ENCODE assay signal across 13 cellular contexts in the genomic region with DNA sequence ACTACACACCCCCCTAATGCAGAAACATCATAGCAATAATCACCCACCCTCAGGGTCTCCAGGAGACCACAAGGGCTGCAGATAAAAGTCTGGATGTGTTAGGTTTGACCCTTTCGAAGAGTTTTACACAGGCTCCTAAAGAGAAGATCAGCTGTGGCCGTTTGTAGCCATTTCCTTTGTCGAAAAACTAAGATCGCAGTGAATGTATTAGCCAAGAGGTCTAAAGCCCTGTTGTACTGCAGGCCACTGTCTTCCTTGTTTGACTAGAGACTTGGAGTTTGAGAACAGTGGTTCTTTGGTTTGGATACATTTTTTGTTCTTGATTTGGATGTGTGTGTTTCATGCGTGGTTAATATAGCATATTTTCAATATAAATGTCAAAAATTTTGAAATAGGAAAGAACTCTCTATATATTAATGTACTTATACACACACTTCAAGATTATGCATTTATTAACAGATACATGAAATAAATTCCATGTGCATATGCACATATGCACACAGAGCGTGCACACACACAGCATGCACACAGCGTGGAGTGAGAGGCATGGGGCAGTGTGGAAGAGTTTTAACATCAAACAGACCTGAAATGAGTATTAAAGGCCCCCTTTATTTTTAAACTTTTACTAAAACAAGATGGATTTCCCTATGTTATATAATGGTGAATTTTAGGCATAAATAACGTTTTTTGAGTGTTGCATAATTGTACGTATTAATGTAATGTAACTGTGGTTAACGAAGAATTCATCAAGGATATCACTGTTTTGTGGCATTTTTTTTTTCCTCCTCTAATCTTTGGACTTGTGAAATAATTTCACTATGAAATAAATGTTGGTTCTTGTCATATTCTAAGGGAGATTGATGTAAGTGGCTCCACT. TPM values are rescaled to one million over a fixed set of nuclear protein-coding genes. Genes with fewer than 3 reads are reported as not detected.
DNase-seq lines count a peak whose midpoint lies in the region; ATAC-seq and TF ChIP-seq lines count a peak whose summit lies in the region.
"Had no signal": no experiment of that assay in that cellular context is flagged by ENCODE, and none has a peak within 500 bp of the region (broad histone marks: within the 10 kb centered on the region; RNA-seq: fewer than 3 reads in every experiment).

No MANE protein-coding gene starts in this region.

- H3K27me3 ChIP-seq in CD4-positive, alpha-beta T cell (ENCODE audit: control insufficient read depth, insufficient read depth, low read length), result no peaks in the 10 kb centered on the region
- H3K27me3 ChIP-seq: right lobe of liver had no signal

- POLR2A ChIA-PET in CD4-positive, alpha-beta T cell (lab: Charles Lee), result interaction anchor here (0.6 to 32.3 kb wide), 19 partner anchors 11 to 158 kb away, joined by 3 to 2111 read pairs (median 5); partner anchors contain the start of gene FIGNL1
- POLR2A ChIA-PET in activated CD8-positive, alpha-beta T cell treated with anti-CD3 and anti-CD28 coated beads, Interleukin-2, amount 10 ng/mL, durations not matched to agents 7 days and 5 days (lab: Charles Lee), result interaction anchor here (0.5 to 11.8 kb wide), 17 partner anchors 10 to 163 kb away, joined by 3 to 142 read pairs (median 5); no protein-coding TSS in a partner anchor

- peaks cover 66% of the 10 kb centered on the region for H3K36me3 Mint-ChIP-seq in CD4-positive, alpha-beta T cell (ENCODE audit: low read depth)
- peaks cover 70% of the 10 kb centered on the region for H3K36me3 Mint-ChIP-seq in activated CD8-positive, alpha-beta T cell treated with anti-CD3 and anti-CD28 coated beads, Interleukin-2, amount 10 ng/mL, durations not matched to agents 7 days and 5 days (ENCODE audit: low read depth)
- no peaks in the 10 kb centered on the region for H3K36me3 Mint-ChIP-seq in natural killer cell

- H3K4me1 Mint-ChIP-seq in CD4-positive, alpha-beta T cell (ENCODE audit: low read depth), result peaks cover 62% of the 10 kb centered on the region
- peaks cover 17% of the 10 kb centered on the region for H3K4me1 Mint-ChIP-seq in activated CD8-positive, alpha-beta T cell treated with anti-CD3 and anti-CD28 coated beads, Interleukin-2, amount 10 ng/mL, durations not matched to agents 7 days and 5 days (ENCODE audit: low read depth)
- H3K4me1 Mint-ChIP-seq in natural killer cell, result peaks cover 58 to 72% of the 10 kb centered on the region in 2 donors

- intact Hi-C loops in CD4-positive, alpha-beta T cell (cut with DNase I, micrococcal nuclease), result loop anchor here (1.0 to 2.0 kb wide), 8 partner anchors 9 to 158 kb away; no protein-coding TSS in a partner anchor
- intact Hi-C loops in natural killer cell (cut with micrococcal nuclease), result loop anchor here (1.0 to 2.0 kb wide), 4 partner anchors 14 to 57 kb away; no protein-coding TSS in a partner anchor

- DNase-seq in CD4-positive, alpha-beta T cell, result no peak
- DNase-seq in KG1 (lab: John Stamatoyannopoulos, UW) (peak; percentile 61), natural killer cell (no peak), omental fat pad (ENCODE audit: low spot score) (no peak), UCSD-AML1 (lab: John Stamatoyannopoulos, UW; ENCODE audit: unreplicated experiment) (no peak), left lobe of liver (ENCODE audit: low spot score) (no peak)
- no peak for DNase-seq in activated CD8-positive, alpha-beta T cell treated with anti-CD3 and anti-CD28 coated beads, Interleukin-2, amount 10 ng/mL, durations not matched to agents 7 days and 5 days
- DNase-seq: activated CD4-positive, CD25-positive, alpha-beta regulatory T cell treated with anti-CD3 and anti-CD28 coated beads, Interleukin-2, amount 50 U/mL, for 72 hours; NCI-H1417 treated with DMSO at 0.1 percent for 48 hours; right lobe of liver had no signal

- CTCF ChIA-PET in CD4-positive, alpha-beta T cell (lab: Charles Lee), result interaction anchor here (0.8 to 8.4 kb wide), 18 partner anchors 12 to 214 kb away, joined by 3 to 70 read pairs (median 5); no protein-coding TSS in a partner anchor
- CTCF ChIA-PET in activated CD8-positive, alpha-beta T cell treated with anti-CD3 and anti-CD28 coated beads, Interleukin-2, amount 10 ng/mL, durations not matched to agents 7 days and 5 days (lab: Charles Lee), result interaction anchor here (0.7 to 12.9 kb wide), 18 partner anchors 9 to 162 kb away, joined by 3 to 197 read pairs (median 6); no protein-coding TSS in a partner anchor

- no peak for TF ChIP-seq CTCF in CD4-positive, alpha-beta T cell (IDR thresholded peaks at IDR 0.05)
- no peak for TF ChIP-seq CTCF in natural killer cell (IDR thresholded peaks at IDR 0.05)
- no peak for TF ChIP-seq CTCF in omental fat pad (IDR thresholded peaks at IDR 0.05)

- no peaks in the 10 kb centered on the region for H3K9me3 ChIP-seq in CD4-positive, alpha-beta T cell (ENCODE audit: control insufficient read depth, low read length)
- H3K9me3 ChIP-seq: right lobe of liver had no signal

- ATAC-seq in CD4-positive, alpha-beta T cell (ENCODE audit: poor library complexity), result peak; percentile 15
- ATAC-seq in activated CD8-positive, alpha-beta T cell treated with anti-CD3 and anti-CD28 coated beads, Interleukin-2, amount 10 ng/mL, durations not matched to agents 7 days and 5 days, result no peak
- ATAC-seq in natural killer cell (no peak), GM18498 (IDR thresholded peaks at IDR 0.05; ENCODE audit: unreplicated experiment) (no peak), omental fat pad (ENCODE audit: low FRiP score) (no peak), left lobe of liver (no peak)
- ATAC-seq: esophagus mucosa had no signal

- H3K27me3 Mint-ChIP-seq in CD4-positive, alpha-beta T cell, result no peaks in the 10 kb centered on the region
- H3K27me3 Mint-ChIP-seq in activated CD8-positive, alpha-beta T cell treated with anti-CD3 and anti-CD28 coated beads, Interleukin-2, amount 10 ng/mL, durations not matched to agents 7 days and 5 days (ENCODE audit: low read depth), result no peaks in the 10 kb centered on the region
- H3K27me3 Mint-ChIP-seq in natural killer cell (ENCODE audit: low read depth in 2 of 2), result no peaks in the 10 kb centered on the region

- H3K4me3 Mint-ChIP-seq in CD4-positive, alpha-beta T cell, result peak overlapping the region; percentile 100
- peak overlapping the region; percentile 92 for H3K4me3 Mint-ChIP-seq in activated CD8-positive, alpha-beta T cell treated with anti-CD3 and anti-CD28 coated beads, Interleukin-2, amount 10 ng/mL, durations not matched to agents 7 days and 5 days
- peak overlapping the region; percentile 99 for H3K4me3 Mint-ChIP-seq in natural killer cell

- no peak overlapping the region for H3K27ac Mint-ChIP-seq in CD4-positive, alpha-beta T cell
- peak overlapping the region; percentile 98 for H3K27ac Mint-ChIP-seq in activated CD8-positive, alpha-beta T cell treated with anti-CD3 and anti-CD28 coated beads, Interleukin-2, amount 10 ng/mL, durations not matched to agents 7 days and 5 days
- peak overlapping the region in 1 of 2 donors; percentile 98 for H3K27ac Mint-ChIP-seq in natural killer cell

- peak overlapping the region; percentile 93 for H3K27ac ChIP-seq in CD4-positive, alpha-beta T cell (ENCODE audit: low read depth, low read length)

- no peaks in the 10 kb centered on the region for H3K9me3 Mint-ChIP-seq in CD4-positive, alpha-beta T cell
- H3K9me3 Mint-ChIP-seq in activated CD8-positive, alpha-beta T cell treated with anti-CD3 and anti-CD28 coated beads, Interleukin-2, amount 10 ng/mL, durations not matched to agents 7 days and 5 days (ENCODE audit: insufficient read depth), result no peaks in the 10 kb centered on the region
- no peaks in the 10 kb centered on the region for H3K9me3 Mint-ChIP-seq in natural killer cell

RNA-seq across cellular contexts. Expression of gene IKZF1, which starts 2.2 kb away (rescaled TPM):
- 100 to 1,000 TPM; 297 to 300 TPM for total RNA-seq in CD4-positive, alpha-beta T cell
- 100 to 1,000 TPM; 370 to 374 TPM for total RNA-seq in activated CD8-positive, alpha-beta T cell treated with anti-CD3 and anti-CD28 coated beads, Interleukin-2, amount 10 ng/mL, durations not matched to agents 7 days and 5 days
- total RNA-seq in natural killer cell (100 to 1,000 TPM; 294 to 391 (median 350) TPM), omental fat pad (10 to 100 TPM; 14.6 to 34.5 (median 21.7) TPM), left lobe of liver (2.8 TPM)
- total RNA-seq: RPMI7951 had no signal

Comparison
In these comparisons a context has a peak if more than half of its experiments do, and no peak if none do; other contexts are left out.
1. RNA of gene IKZF1, which starts 2.2 kb away (total RNA-seq): 370 to 374 TPM in activated CD8-positive, alpha-beta T cell treated with anti-CD3 and anti-CD28 coated beads, Interleukin-2, amount 10 ng/mL, durations not matched to agents 7 days and 5 days, 294 to 391 TPM in natural killer cell and 297 to 300 TPM in CD4-positive, alpha-beta T cell; 14.6 to 34.5 TPM in omental fat pad and 2.8 TPM in left lobe of liver (single experiment); every median in the first group is over 4 times any median in the second.
2. Peak in every context shown above with its lines, with median percentiles within 50 percentile points of each other: H3K4me3 Mint-ChIP-seq.